ENCODE assay signal across 1 cellular context in the genomic region with DNA sequence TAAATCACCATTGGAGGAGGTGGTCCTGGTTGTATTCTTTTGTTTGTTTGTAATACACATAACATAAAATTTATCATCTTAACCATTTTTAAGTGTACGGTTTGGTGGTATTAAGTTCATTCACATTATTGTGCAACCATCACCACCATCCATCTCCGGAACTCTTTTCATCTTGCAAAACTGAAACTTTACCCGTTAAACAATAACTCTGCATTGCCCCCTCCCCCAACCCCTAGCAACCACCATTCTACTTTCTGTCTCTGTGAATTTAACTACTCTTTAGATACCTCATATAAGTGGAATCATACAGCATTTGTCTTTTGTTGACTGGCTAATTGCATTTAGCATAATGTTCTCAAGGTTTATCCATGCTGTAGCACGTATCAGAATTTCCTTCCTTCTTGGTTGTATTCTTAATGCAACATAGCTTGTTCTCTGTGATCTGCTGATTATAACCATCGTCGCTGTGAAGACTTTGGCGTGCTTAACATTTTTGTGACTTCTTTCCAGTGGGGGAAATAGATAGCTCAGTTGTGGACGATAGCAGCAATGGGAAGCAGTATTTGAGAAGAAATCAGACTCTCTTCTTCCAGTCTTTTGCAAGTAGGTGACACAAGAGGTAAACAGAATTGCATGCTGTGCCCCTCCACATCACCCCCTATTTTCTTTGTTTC.
A peak's percentile ranks its signal among the peaks of the same experiment; 100 is the strongest.
TF ChIP-seq lines count a peak whose summit lies in the region.

No MANE protein-coding gene starts in this region.

TF ChIP-seq in HepG2, 621 proteins besides CTCF, POLR2A, EP300 and RAD21 (continued from another document and continues in another):
- TF ChIP-seq ETV5 (CRISPR knock-in tag; IDR thresholded peaks at IDR 0.05; ENCODE audit: borderline replicate concordance) (peak; percentile 69), ZNF598 (CRISPR knock-in tag; IDR thresholded peaks at IDR 0.05; ENCODE audit: borderline replicate concordance) (no peak), KMT2A (CRISPR knock-in tag; IDR thresholded peaks at IDR 0.05) (no peak), HMG20B (CRISPR knock-in tag; conservative IDR thresholded peaks at IDR 0.05) (no peak), RBFOX2 (IDR thresholded peaks at IDR 0.05; ENCODE audit: low read depth, low read length) (no peak), KAT7 (CRISPR knock-in tag; IDR thresholded peaks at IDR 0.05; ENCODE audit: borderline replicate concordance) (0 out of 2 replicates have a peak, but pooled peaks have one; percentile 53), ZNF724P (CRISPR knock-in tag; IDR thresholded peaks at IDR 0.05; ENCODE audit: borderline replicate concordance) (no peak), KDM5A (IDR thresholded peaks at IDR 0.05; ENCODE audit: borderline replicate concordance, low read length) (no peak; the same call in 1 of the 2 replicates), TCF7 (IDR thresholded peaks at IDR 0.05; ENCODE audit: low read depth) (peak; percentile 70), RFX1 (IDR thresholded peaks at IDR 0.05) (no peak), XBP1 (CRISPR knock-in tag; IDR thresholded peaks at IDR 0.05) (no peak), NR2C2 (CRISPR knock-in tag; IDR thresholded peaks at IDR 0.05; ENCODE audit: borderline replicate concordance) (no peak), FOXK2 (IDR thresholded peaks at IDR 0.05) (no peak), RCOR2 (CRISPR knock-in tag; IDR thresholded peaks at IDR 0.05) (peak; percentile 48; the same call in 1 of the 2 replicates), ZNF768 (CRISPR knock-in tag; IDR thresholded peaks at IDR 0.05) (no peak), MLLT10 (CRISPR knock-in tag; IDR thresholded peaks at IDR 0.05) (no peak), ZNF605 (CRISPR knock-in tag; IDR thresholded peaks at IDR 0.05) (no peak), SRSF1 (optimal IDR thresholded peaks at IDR 0.05; ENCODE audit: low read depth, low read length) (no peak), HNF4A (CRISPR knock-in tag; IDR thresholded peaks at IDR 0.05) (peak; percentile 34; the same call in 1 of the 2 replicates), ZBTB7A (CRISPR knock-in tag; IDR thresholded peaks at IDR 0.05) (no peak), SPEN (CRISPR knock-in tag; IDR thresholded peaks at IDR 0.05; ENCODE audit: low read depth) (no peak), ZNF501 (CRISPR knock-in tag; IDR thresholded peaks at IDR 0.05) (no peak), ZNF746 (CRISPR knock-in tag; IDR thresholded peaks at IDR 0.05) (no peak), NCOR1 (IDR thresholded peaks at IDR 0.05; ENCODE audit: borderline replicate concordance, low read length) (peak; percentile 59; the same call in 1 of the 2 replicates), EZH2 (conservative IDR thresholded peaks at IDR 0.05; ENCODE audit: low read depth, low read length) (no peak), ZNF343 (CRISPR knock-in tag; IDR thresholded peaks at IDR 0.05) (no peak), CHCHD3 (CRISPR knock-in tag; IDR thresholded peaks at IDR 0.05) (no peak), SOX6 (IDR thresholded peaks at IDR 0.05) (no peak), SOX6 (CRISPR knock-in tag; IDR thresholded peaks at IDR 0.05) (peak; percentile 83), NCOA5 (CRISPR knock-in tag; IDR thresholded peaks at IDR 0.05) (no peak), ZKSCAN8 (CRISPR knock-in tag; IDR thresholded peaks at IDR 0.05; ENCODE audit: borderline replicate concordance) (0 out of 2 replicates have a peak, but pooled peaks have one; percentile 18), FOXJ3 (CRISPR knock-in tag; IDR thresholded peaks at IDR 0.05; ENCODE audit: borderline replicate concordance) (peak; percentile 52; the same call in 1 of the 2 replicates), HHEX (CRISPR knock-in tag; IDR thresholded peaks at IDR 0.05) (no peak), FOXP1 (IDR thresholded peaks at IDR 0.05) (no peak), FOXP1 (CRISPR knock-in tag; IDR thresholded peaks at IDR 0.05) (peak; percentile 48; the same call in 1 of the 2 replicates), ZNF878 (CRISPR knock-in tag; IDR thresholded peaks at IDR 0.05) (no peak), KDM2A (CRISPR knock-in tag; IDR thresholded peaks at IDR 0.05; ENCODE audit: borderline replicate concordance, low read depth) (no peak), TBP (CRISPR knock-in tag; IDR thresholded peaks at IDR 0.05) (no peak), ZNF546 (CRISPR knock-in tag; conservative IDR thresholded peaks at IDR 0.05) (no peak), NAIF1 (CRISPR knock-in tag; IDR thresholded peaks at IDR 0.05; ENCODE audit: borderline replicate concordance) (no peak), RAD51 (IDR thresholded peaks at IDR 0.05; ENCODE audit: borderline replicate concordance) (no peak), KAT8 (CRISPR knock-in tag; IDR thresholded peaks at IDR 0.05) (no peak), ZNF350 (CRISPR knock-in tag; IDR thresholded peaks at IDR 0.05; ENCODE audit: borderline replicate concordance, low read depth) (no peak), MAF1 (CRISPR knock-in tag; IDR thresholded peaks at IDR 0.05; ENCODE audit: borderline replicate concordance) (no peak), ZNF235 (CRISPR knock-in tag; IDR thresholded peaks at IDR 0.05; ENCODE audit: borderline replicate concordance) (no peak), ZC3H4 (CRISPR knock-in tag; IDR thresholded peaks at IDR 0.05; ENCODE audit: borderline replicate concordance) (no peak), ZSCAN22 (CRISPR knock-in tag; IDR thresholded peaks at IDR 0.05) (no peak), ZFP36L2 (CRISPR knock-in tag; IDR thresholded peaks at IDR 0.05) (no peak)
- TF ChIP-seq, protein P1, sequence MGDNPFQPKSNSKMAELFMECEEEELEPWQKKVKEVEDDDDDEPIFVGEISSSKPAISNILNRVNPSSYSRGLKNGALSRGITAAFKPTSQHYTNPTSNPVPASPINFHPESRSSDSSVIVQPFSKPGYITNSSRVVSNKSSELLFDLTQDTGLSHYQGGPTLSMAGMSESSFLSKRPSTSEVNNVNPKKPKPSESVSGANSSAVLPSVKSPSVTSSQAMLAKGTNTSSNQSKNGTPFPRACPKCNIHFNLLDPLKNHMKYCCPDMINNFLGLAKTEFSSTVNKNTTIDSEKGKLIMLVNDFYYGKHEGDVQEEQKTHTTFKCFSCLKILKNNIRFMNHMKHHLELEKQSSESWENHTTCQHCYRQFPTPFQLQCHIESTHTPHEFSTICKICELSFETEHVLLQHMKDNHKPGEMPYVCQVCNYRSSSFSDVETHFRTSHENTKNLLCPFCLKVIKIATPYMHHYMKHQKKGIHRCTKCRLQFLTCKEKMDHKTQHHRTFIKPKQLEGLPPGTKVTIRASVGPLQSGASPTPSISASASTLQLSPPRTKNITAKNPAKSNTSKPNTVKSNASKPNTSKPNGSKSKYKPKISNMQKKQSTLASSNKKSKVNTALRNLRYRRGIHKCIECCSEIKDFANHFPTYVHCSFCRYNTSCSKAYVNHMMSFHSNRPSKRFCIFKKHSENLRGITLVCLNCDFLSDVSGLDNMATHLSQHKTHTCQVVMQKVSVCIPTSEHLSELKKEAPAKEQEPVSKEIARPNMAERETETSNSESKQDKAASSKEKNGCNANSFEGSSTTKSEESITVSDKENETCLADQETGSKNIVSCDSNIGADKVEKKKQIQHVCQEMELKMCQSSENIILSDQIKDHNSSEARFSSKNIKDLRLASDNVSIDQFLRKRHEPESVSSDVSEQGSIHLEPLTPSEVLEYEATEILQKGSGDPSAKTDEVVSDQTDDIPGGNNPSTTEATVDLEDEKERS (CRISPR knock-in tag; IDR thresholded peaks at IDR 0.05): 0 out of 2 replicates have a peak, but pooled peaks have one; percentile 33
- TF ChIP-seq, protein P2, sequence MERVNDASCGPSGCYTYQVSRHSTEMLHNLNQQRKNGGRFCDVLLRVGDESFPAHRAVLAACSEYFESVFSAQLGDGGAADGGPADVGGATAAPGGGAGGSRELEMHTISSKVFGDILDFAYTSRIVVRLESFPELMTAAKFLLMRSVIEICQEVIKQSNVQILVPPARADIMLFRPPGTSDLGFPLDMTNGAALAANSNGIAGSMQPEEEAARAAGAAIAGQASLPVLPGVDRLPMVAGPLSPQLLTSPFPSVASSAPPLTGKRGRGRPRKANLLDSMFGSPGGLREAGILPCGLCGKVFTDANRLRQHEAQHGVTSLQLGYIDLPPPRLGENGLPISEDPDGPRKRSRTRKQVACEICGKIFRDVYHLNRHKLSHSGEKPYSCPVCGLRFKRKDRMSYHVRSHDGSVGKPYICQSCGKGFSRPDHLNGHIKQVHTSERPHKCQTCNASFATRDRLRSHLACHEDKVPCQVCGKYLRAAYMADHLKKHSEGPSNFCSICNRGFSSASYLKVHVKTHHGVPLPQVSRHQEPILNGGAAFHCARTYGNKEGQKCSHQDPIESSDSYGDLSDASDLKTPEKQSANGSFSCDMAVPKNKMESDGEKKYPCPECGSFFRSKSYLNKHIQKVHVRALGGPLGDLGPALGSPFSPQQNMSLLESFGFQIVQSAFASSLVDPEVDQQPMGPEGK (CRISPR knock-in tag; IDR thresholded peaks at IDR 0.05): peak; percentile 39; the same call in 1 of the 2 replicates
- TF ChIP-seq, protein P3, sequence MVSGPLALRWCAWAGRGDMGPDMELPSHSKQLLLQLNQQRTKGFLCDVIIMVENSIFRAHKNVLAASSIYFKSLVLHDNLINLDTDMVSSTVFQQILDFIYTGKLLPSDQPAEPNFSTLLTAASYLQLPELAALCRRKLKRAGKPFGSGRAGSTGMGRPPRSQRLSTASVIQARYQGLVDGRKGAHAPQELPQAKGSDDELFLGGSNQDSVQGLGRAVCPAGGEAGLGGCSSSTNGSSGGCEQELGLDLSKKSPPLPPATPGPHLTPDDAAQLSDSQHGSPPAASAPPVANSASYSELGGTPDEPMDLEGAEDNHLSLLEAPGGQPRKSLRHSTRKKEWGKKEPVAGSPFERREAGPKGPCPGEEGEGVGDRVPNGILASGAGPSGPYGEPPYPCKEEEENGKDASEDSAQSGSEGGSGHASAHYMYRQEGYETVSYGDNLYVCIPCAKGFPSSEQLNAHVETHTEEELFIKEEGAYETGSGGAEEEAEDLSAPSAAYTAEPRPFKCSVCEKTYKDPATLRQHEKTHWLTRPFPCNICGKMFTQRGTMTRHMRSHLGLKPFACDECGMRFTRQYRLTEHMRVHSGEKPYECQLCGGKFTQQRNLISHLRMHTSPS (CRISPR knock-in tag; IDR thresholded peaks at IDR 0.05; ENCODE audit: low read depth): no peak
- TF ChIP-seq, protein P4, sequence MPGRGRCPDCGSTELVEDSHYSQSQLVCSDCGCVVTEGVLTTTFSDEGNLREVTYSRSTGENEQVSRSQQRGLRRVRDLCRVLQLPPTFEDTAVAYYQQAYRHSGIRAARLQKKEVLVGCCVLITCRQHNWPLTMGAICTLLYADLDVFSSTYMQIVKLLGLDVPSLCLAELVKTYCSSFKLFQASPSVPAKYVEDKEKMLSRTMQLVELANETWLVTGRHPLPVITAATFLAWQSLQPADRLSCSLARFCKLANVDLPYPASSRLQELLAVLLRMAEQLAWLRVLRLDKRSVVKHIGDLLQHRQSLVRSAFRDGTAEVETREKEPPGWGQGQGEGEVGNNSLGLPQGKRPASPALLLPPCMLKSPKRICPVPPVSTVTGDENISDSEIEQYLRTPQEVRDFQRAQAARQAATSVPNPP (CRISPR knock-in tag; IDR thresholded peaks at IDR 0.05): no peak
- TF ChIP-seq, protein P5, sequence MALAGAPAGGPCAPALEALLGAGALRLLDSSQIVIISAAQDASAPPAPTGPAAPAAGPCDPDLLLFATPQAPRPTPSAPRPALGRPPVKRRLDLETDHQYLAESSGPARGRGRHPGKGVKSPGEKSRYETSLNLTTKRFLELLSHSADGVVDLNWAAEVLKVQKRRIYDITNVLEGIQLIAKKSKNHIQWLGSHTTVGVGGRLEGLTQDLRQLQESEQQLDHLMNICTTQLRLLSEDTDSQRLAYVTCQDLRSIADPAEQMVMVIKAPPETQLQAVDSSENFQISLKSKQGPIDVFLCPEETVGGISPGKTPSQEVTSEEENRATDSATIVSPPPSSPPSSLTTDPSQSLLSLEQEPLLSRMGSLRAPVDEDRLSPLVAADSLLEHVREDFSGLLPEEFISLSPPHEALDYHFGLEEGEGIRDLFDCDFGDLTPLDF (CRISPR knock-in tag; IDR thresholded peaks at IDR 0.05): no peak
- TF ChIP-seq, protein P6, sequence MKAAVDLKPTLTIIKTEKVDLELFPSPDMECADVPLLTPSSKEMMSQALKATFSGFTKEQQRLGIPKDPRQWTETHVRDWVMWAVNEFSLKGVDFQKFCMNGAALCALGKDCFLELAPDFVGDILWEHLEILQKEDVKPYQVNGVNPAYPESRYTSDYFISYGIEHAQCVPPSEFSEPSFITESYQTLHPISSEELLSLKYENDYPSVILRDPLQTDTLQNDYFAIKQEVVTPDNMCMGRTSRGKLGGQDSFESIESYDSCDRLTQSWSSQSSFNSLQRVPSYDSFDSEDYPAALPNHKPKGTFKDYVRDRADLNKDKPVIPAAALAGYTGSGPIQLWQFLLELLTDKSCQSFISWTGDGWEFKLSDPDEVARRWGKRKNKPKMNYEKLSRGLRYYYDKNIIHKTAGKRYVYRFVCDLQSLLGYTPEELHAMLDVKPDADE (CRISPR knock-in tag; IDR thresholded peaks at IDR 0.05): no peak
- TF ChIP-seq, protein P7, sequence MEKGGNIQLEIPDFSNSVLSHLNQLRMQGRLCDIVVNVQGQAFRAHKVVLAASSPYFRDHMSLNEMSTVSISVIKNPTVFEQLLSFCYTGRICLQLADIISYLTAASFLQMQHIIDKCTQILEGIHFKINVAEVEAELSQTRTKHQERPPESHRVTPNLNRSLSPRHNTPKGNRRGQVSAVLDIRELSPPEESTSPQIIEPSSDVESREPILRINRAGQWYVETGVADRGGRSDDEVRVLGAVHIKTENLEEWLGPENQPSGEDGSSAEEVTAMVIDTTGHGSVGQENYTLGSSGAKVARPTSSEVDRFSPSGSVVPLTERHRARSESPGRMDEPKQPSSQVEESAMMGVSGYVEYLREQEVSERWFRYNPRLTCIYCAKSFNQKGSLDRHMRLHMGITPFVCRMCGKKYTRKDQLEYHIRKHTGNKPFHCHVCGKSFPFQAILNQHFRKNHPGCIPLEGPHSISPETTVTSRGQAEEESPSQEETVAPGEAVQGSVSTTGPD (CRISPR knock-in tag; IDR thresholded peaks at IDR 0.05): 0 out of 2 replicates have a peak, but pooled peaks have one; percentile 60
- TF ChIP-seq, protein P8, sequence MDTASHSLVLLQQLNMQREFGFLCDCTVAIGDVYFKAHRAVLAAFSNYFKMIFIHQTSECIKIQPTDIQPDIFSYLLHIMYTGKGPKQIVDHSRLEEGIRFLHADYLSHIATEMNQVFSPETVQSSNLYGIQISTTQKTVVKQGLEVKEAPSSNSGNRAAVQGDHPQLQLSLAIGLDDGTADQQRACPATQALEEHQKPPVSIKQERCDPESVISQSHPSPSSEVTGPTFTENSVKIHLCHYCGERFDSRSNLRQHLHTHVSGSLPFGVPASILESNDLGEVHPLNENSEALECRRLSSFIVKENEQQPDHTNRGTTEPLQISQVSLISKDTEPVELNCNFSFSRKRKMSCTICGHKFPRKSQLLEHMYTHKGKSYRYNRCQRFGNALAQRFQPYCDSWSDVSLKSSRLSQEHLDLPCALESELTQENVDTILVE (CRISPR knock-in tag; IDR thresholded peaks at IDR 0.05): 0 out of 2 replicates have a peak, but pooled peaks have one; percentile 37
